14 cellular contexts compared by ENCODE assay signal in genomic region chr3:182738583-182739514, GRCh38. TPM values are rescaled to one million over a fixed set of nuclear protein-coding genes. Genes with fewer than 3 reads are reported as not detected.
DNase-seq lines count a peak whose midpoint lies in the region; ATAC-seq and TF ChIP-seq lines count a peak whose summit lies in the region.
"Had no signal": no experiment of that assay in that cellular context is flagged by ENCODE, and none has a peak within 500 bp of the region (broad histone marks: within the 10 kb centered on the region; RNA-seq: fewer than 3 reads in every experiment).

No MANE protein-coding gene starts in this region.

- peak in 1 of 3 donors; percentile 31 for TF ChIP-seq POLR2A in body of pancreas (IDR thresholded peaks at IDR 0.05)

- CTCF ChIA-PET in activated CD4-positive, alpha-beta memory T cell treated with anti-CD3 and anti-CD28 coated beads for 36 hours (lab: Charles Lee) = no interaction called here

- peak; percentile 27 for DNase-seq in A172 (ENCODE audit: low spot score)
- peak; percentile 96 for DNase-seq in HT-29 (ENCODE audit: low spot score)
- DNase-seq in body of pancreas = peak; percentile 25 to 81 (median 68)
- DNase-seq in mucosa of gallbladder (ENCODE audit: low spot score) = peak; percentile 49
- DNase-seq in HK-2 (ENCODE audit: unreplicated experiment) = no peak
- no peak for DNase-seq in DMS79 treated with DMSO at 0.1 percent for 48 hours (lab: John Stamatoyannopoulos, UW)
- DNase-seq in activated CD4-positive, alpha-beta memory T cell treated with anti-CD3 and anti-CD28 coated beads for 36 hours = no peak
- DNase-seq: activated effector memory CD4-positive, alpha-beta T cell treated with anti-CD3 and anti-CD28 coated beads, Interleukin-2, amount 50 U/mL, for 16 hours; DND-41; naive thymus-derived CD8-positive, alpha-beta T cell; NK-92 treated with Interleukin-12 subunit alpha and Interleukin-12 subunit beta, amount 100 ng/mL, for 24 hours; T-helper 1 cell had no signal

- H3K27me3 ChIP-seq in body of pancreas = no peaks in the 10 kb centered on the region
- H3K27me3 ChIP-seq: breast epithelium had no signal

- H3K4me1 Mint-ChIP-seq in activated CD4-positive, alpha-beta memory T cell treated with anti-CD3 and anti-CD28 coated beads for 36 hours (ENCODE audit: low read depth) = no peaks in the 10 kb centered on the region

- H3K4me1 ChIP-seq in body of pancreas = peaks cover 23% of the 10 kb centered on the region
- H3K4me1 ChIP-seq: breast epithelium had no signal

- 34 to 47% methylated on average over 6 of the region's 6 CpGs for WGBS in body of pancreas, 2 donors

- no peaks in the 10 kb centered on the region for H3K36me3 Mint-ChIP-seq in activated CD4-positive, alpha-beta memory T cell treated with anti-CD3 and anti-CD28 coated beads for 36 hours

- H3K4me3 ChIP-seq in body of pancreas = no peak overlapping the region
- H3K4me3 ChIP-seq: breast epithelium had no signal

- H3K9me3 ChIP-seq in body of pancreas = no peaks in the 10 kb centered on the region
- H3K9me3 ChIP-seq: breast epithelium had no signal

- H3K4me3 Mint-ChIP-seq in activated CD4-positive, alpha-beta memory T cell treated with anti-CD3 and anti-CD28 coated beads for 36 hours = no peak overlapping the region
- H3K4me3 Mint-ChIP-seq: naive thymus-derived CD8-positive, alpha-beta T cell had no signal

- intact Hi-C loops in body of pancreas (cut with DNase I) = no loop called here
- intact Hi-C loops in activated CD4-positive, alpha-beta memory T cell treated with anti-CD3 and anti-CD28 coated beads for 36 hours (cut with micrococcal nuclease) = loop anchor here (5.0 kb wide), 1 partner anchor 732 kb away; no protein-coding TSS in a partner anchor

- H3K27ac Mint-ChIP-seq in activated CD4-positive, alpha-beta memory T cell treated with anti-CD3 and anti-CD28 coated beads for 36 hours = no peak overlapping the region

- POLR2A ChIA-PET in activated CD4-positive, alpha-beta memory T cell treated with anti-CD3 and anti-CD28 coated beads for 36 hours (lab: Charles Lee) = no interaction called here

- peaks cover 7% of the 10 kb centered on the region for H3K27me3 Mint-ChIP-seq in activated CD4-positive, alpha-beta memory T cell treated with anti-CD3 and anti-CD28 coated beads for 36 hours

- no peaks in the 10 kb centered on the region for H3K36me3 ChIP-seq in body of pancreas (replicated peaks in 1 of 2; ENCODE audit: insufficient read depth in 1 of 2, low read depth in 2 of 2)
- H3K36me3 ChIP-seq: breast epithelium had no signal

- peak overlapping the region in 3 of 4 donors; percentile 45 to 73 (median 63) for H3K27ac ChIP-seq in body of pancreas
- H3K27ac ChIP-seq: breast epithelium had no signal

- no peaks in the 10 kb centered on the region for H3K9me3 Mint-ChIP-seq in activated CD4-positive, alpha-beta memory T cell treated with anti-CD3 and anti-CD28 coated beads for 36 hours
- H3K9me3 Mint-ChIP-seq: naive thymus-derived CD8-positive, alpha-beta T cell had no signal

- ATAC-seq in body of pancreas (peak; percentile 95), HG03108 (IDR thresholded peaks at IDR 0.05; ENCODE audit: unreplicated experiment) (no peak)
- ATAC-seq: naive thymus-derived CD8-positive, alpha-beta T cell had no signal

- no peak for TF ChIP-seq CTCF in body of pancreas (IDR thresholded peaks at IDR 0.05)

RNA-seq across cellular contexts. Expression of gene ATP11B, which starts 54.5 kb away (rescaled TPM):
- 50.5 and 55.5 TPM in 2 replicates for total RNA-seq in A172 (2014; rRNA removed; shearing (Covaris generic))
- 44.1 and 59.4 TPM in 2 replicates for total RNA-seq in HT-29 (2014; rRNA removed; shearing (Covaris generic))
- total RNA-seq in body of pancreas (100 to 1,000 TPM in 1 of 2 donors, 10 to 100 TPM in 1; 30.1 to 125 TPM), mucosa of gallbladder (89.9 TPM)
- 10 to 100 TPM; 93.9 to 96.0 TPM for total RNA-seq in activated CD4-positive, alpha-beta memory T cell treated with anti-CD3 and anti-CD28 coated beads for 36 hours

Comparison
In these comparisons a context has a peak if more than half of its experiments do, and no peak if none do; other contexts are left out.
1. DNase-seq: peak in A172 (single experiment), HT-29 (single experiment), body of pancreas (4 of 4) and mucosa of gallbladder (single experiment); none in HK-2 (single experiment), DMS79 treated with DMSO at 0.1 percent for 48 hours (single experiment) and activated CD4-positive, alpha-beta memory T cell treated with anti-CD3 and anti-CD28 coated beads for 36 hours (single experiment).